Comparison of ENCODE assay signal across 1 cellular context in the genomic region with DNA sequence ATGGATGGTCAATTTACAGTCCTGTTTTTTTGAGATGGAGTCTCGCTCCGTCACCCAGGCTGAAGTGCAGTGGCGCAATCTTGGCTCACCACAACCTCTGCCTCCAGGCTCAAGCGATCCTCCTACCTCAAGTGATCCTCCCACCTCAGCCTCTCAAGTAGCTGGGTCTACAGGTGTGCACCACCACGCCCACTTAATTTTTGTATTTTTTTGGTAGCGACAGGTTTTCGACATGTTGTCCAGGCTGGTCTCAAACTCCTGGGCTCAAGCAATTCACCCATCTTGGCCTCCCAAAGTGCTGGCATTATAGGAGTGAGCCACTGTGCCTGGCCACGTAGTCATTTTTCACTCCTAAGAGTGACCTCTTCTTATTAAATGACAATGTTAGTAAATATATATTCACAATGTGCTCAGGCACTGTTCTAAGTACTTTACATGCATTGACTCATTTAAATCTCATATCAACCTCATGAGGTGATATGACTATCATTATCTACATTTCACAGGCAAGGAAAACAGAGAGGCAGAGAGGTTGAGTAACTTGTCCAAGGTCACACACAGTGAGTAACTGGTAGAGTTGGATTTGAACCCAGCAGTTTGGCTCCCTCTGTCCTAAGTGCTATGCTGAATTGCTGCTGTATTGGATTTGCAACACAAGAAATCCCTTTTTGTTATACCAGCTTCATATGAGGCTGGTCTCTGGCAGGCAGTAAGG.
TF ChIP-seq lines count a peak whose summit lies in the region.

No MANE protein-coding gene starts in this region.

TF ChIP-seq in endothelial cell of umbilical vein, 7 proteins besides CTCF, POLR2A, EP300 and RAD21:
- TF ChIP-seq GATA2 (IDR thresholded peaks at IDR 0.05; ENCODE audit: insufficient read depth, insufficient read length, low read depth, low read length): no peak
- no peak for TF ChIP-seq EZH2 (IDR thresholded peaks at IDR 0.05; ENCODE audit: borderline replicate concordance, low read depth, low read length, severe bottlenecking)
- TF ChIP-seq JUN (IDR thresholded peaks at IDR 0.05; ENCODE audit: borderline replicate concordance, insufficient read depth, insufficient read length, low read depth): no peak
- TF ChIP-seq MYC (IDR thresholded peaks at IDR 0.05; ENCODE audit: low read depth, low read length): no peak
- TF ChIP-seq, protein P1, sequence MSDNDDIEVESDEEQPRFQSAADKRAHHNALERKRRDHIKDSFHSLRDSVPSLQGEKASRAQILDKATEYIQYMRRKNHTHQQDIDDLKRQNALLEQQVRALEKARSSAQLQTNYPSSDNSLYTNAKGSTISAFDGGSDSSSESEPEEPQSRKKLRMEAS (IDR thresholded peaks at IDR 0.05; ENCODE audit: insufficient read depth, insufficient read length): no peak
- TF ChIP-seq FOS (IDR thresholded peaks at IDR 0.05; ENCODE audit: borderline replicate concordance, insufficient read depth, low read length): no peak
TF ChIP-seq in endothelial cell of umbilical vein: peak in this region for 0.
